12 cellular contexts compared by ENCODE assay signal in the genomic region with DNA sequence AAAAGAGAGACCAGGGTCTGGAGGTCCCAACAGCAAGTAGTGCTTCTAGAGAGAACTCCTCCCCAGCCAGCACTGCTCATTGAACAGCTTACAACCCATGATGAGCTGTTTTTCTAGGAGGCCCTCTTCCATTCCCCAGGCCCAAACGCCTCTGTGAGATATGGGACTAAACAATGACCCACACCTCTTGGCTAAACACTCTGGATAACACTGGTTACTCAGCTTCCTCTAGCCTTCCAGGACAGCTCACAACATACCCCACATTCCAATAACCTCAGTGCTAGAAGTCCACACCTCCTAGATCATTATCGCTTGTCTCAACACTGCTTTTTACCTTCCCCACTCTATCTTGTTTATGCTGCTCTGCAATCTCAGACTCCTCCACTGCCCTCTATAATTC. TPM values are rescaled to one million over a fixed set of nuclear protein-coding genes. Genes with fewer than 3 reads are reported as not detected.
DNase-seq lines count a peak whose midpoint lies in the region; FAIRE-seq and TF ChIP-seq lines count a peak whose summit lies in the region.
"Had no signal": no experiment of that assay in that cellular context is flagged by ENCODE, and none has a peak within 500 bp of the region (broad histone marks: within the 10 kb centered on the region; RNA-seq: fewer than 3 reads in every experiment).

No MANE protein-coding gene starts in this region.

- peaks cover 25% of the 10 kb centered on the region for H3K4me1 ChIP-seq in keratinocyte (ENCODE audit: control insufficient read depth, extremely low read depth, insufficient read depth, low read length)
- H3K4me1 ChIP-seq in neuronal stem cell (ENCODE audit: control insufficient read depth in 2 of 2, insufficient read depth in 1 of 2, low read depth in 1 of 2, low read length in 2 of 2), result peaks cover 4% of the 10 kb centered on the region in 2 donors

- no peak overlapping the region for H3K18ac ChIP-seq in neuronal stem cell (ENCODE audit: low read length)

- no peak overlapping the region for H2BK15ac ChIP-seq in neuronal stem cell (ENCODE audit: low read length)

- H4K20me1 ChIP-seq in keratinocyte (ENCODE audit: control insufficient read depth, extremely low read depth, insufficient read depth, low read length), result no peaks in the 10 kb centered on the region

- dilution Hi-C loops in keratinocyte (cut with MboI; ENCODE audit: extremely low pct_ligation_motif_present, low sequenced_read_pairs), result no loop called here

- CTCF ChIA-PET in AG04450 (lab: Charles Lee), result interaction anchor here (1.1 kb wide), 1 partner anchor 18 kb away, joined by 3 read pairs; no protein-coding TSS in a partner anchor

- H3K9me1 ChIP-seq in keratinocyte (ENCODE audit: control insufficient read depth, extremely low read depth, insufficient read depth, low read length), result no peaks in the 10 kb centered on the region

- no peak for FAIRE-seq in HTR-8/SVneo (lab: Jason Lieb, UNC)
- FAIRE-seq in keratinocyte (lab: Jason Lieb, UNC), result peak; percentile 97

- TF ChIP-seq CTCF in AG04450 (IDR thresholded peaks at IDR 0.05; ENCODE audit: low read depth, low read length) (no peak), astrocyte of the cerebellum (IDR thresholded peaks at IDR 0.05; ENCODE audit: low read depth, low read length, missing control alignments) (no peak), keratinocyte (optimal IDR thresholded peaks at IDR 0.05 in 1 of 3, IDR thresholded peaks at IDR 0.05 in 1 of 3, conservative IDR thresholded peaks at IDR 0.05 in 1 of 3; ENCODE audit: extremely low read depth in 1 of 3, insufficient read depth in 2 of 3, low read length in 3 of 3) (no peak), GM20000 (IDR thresholded peaks at IDR 0.05; ENCODE audit: extremely low read depth, missing control alignments) (no peak)

- H4K8ac ChIP-seq in neuronal stem cell (ENCODE audit: low read depth, low read length), result no peak overlapping the region

- no peak overlapping the region for H2BK5ac ChIP-seq in neuronal stem cell (ENCODE audit: low read length)

- H4K91ac ChIP-seq in neuronal stem cell (ENCODE audit: low read depth, low read length, poor library complexity), result no peak overlapping the region

- H3K27me3 ChIP-seq in AG04450 (ENCODE audit: control insufficient read depth, insufficient read depth, low read length) (no peaks in the 10 kb centered on the region), keratinocyte (ENCODE audit: control insufficient read depth, extremely low read depth, insufficient read depth, low read length) (no peaks in the 10 kb centered on the region), neuronal stem cell (ENCODE audit: control insufficient read depth in 3 of 3, insufficient read depth in 3 of 3, low read depth in 1 of 3, low read length in 3 of 3) (no peaks in the 10 kb centered on the region)
- H3K27me3 ChIP-seq: BE2C had no signal

- H3K4me2 ChIP-seq in keratinocyte (ENCODE audit: control insufficient read depth, extremely low read depth, insufficient read depth, low read depth, low read length) (peak overlapping the region; percentile 68), neuronal stem cell (ENCODE audit: insufficient read depth, low read length, poor library complexity, severe bottlenecking) (no peak overlapping the region)

- H3K14ac ChIP-seq in neuronal stem cell (ENCODE audit: low read length), result no peak overlapping the region

- H3K23ac ChIP-seq in neuronal stem cell (ENCODE audit: low read depth, low read length, poor library complexity), result no peak overlapping the region

- POLR2A ChIA-PET in AG04450 (lab: Yijun Ruan, JAX), result interaction anchor here (0.7 to 1.4 kb wide), 4 partner anchors 16 to 195 kb away, joined by 3 to 4 read pairs (median 4); no protein-coding TSS in a partner anchor

- no peaks in the 10 kb centered on the region for H3K79me1 ChIP-seq in neuronal stem cell (ENCODE audit: low read depth, low read length)

- in situ Hi-C loops in astrocyte of the cerebellum (cut with HindIII; ENCODE audit: low sequenced_read_pairs), result no loop called here

- no peak overlapping the region for H2AK5ac ChIP-seq in neuronal stem cell (ENCODE audit: low read depth, low read length)

- no peak overlapping the region for H2BK120ac ChIP-seq in neuronal stem cell (ENCODE audit: low read depth, low read length)

- no peaks in the 10 kb centered on the region; the same call in 1 of the 2 replicates for H3K9me3 ChIP-seq in AG04450 (ENCODE audit: control insufficient read depth, insufficient read depth, low read length)
- H3K9me3 ChIP-seq in keratinocyte (ENCODE audit: control insufficient read depth, low read depth, low read length), result no peaks in the 10 kb centered on the region
- H3K9me3 ChIP-seq in neuronal stem cell (replicated peaks in 1 of 2; ENCODE audit: control insufficient read depth in 2 of 2, insufficient read depth in 1 of 2, low read depth in 1 of 2, low read length in 2 of 2), result no peaks in the 10 kb centered on the region
- H3K9me3 ChIP-seq: BE2C, thoracic aorta had no signal

- H3K4ac ChIP-seq in neuronal stem cell (ENCODE audit: low read length), result no peak overlapping the region

- H3K9ac ChIP-seq in keratinocyte (ENCODE audit: control insufficient read depth, extremely low read depth, insufficient read depth, low read length), result peak overlapping the region; percentile 45
- H3K9ac ChIP-seq in neuronal stem cell (ENCODE audit: low read depth, low read length, poor library complexity), result no peak overlapping the region

- H2BK12ac ChIP-seq in neuronal stem cell (ENCODE audit: low read length), result no peak overlapping the region

- H3K36me3 ChIP-seq in keratinocyte (ENCODE audit: control insufficient read depth in 2 of 2, extremely low read depth in 1 of 2, insufficient read depth in 2 of 2, low read length in 2 of 2) (no peaks in the 10 kb centered on the region), neuronal stem cell (replicated peaks in 1 of 2; ENCODE audit: control insufficient read depth in 2 of 2, insufficient read depth in 2 of 2, low read length in 2 of 2) (no peaks in the 10 kb centered on the region)
- H3K36me3 ChIP-seq: BE2C, thoracic aorta had no signal

- H3K27ac ChIP-seq in AG04450 (ENCODE audit: low read depth, low read length), result peak overlapping the region; percentile 82
- peak overlapping the region; percentile 68 for H3K27ac ChIP-seq in keratinocyte (ENCODE audit: control insufficient read depth, insufficient read depth, low read length)
- H3K27ac ChIP-seq in neuronal stem cell (replicated peaks; ENCODE audit: low read length), result no peak overlapping the region
- H3K27ac ChIP-seq: thoracic aorta had no signal

- WGBS in neuronal stem cell (ENCODE audit: extremely low coverage in 2 of 2, insufficient read length in 2 of 2, insufficient replicate concordance in 1 of 2), 2 donors, result no CpG with 5 or more reads among the region's 2 CpGs

- DNase-seq in AG04450 (ENCODE audit: low read depth, low spot score), result no peak
- DNase-seq in HTR-8/SVneo (ENCODE audit: insufficient read length, low spot score), result peak; percentile 53
- peak; percentile 53 for DNase-seq in astrocyte of the cerebellum (ENCODE audit: low read depth)
- DNase-seq in keratinocyte (ENCODE audit: low read depth, low spot score), result peak; percentile 72
- DNase-seq in UCSD-AML1 (lab: John Stamatoyannopoulos, UW; ENCODE audit: unreplicated experiment), result no peak
- no peak for DNase-seq in neuronal stem cell (ENCODE audit: low spot score)
- no peak for DNase-seq in NCI-H774 (lab: John Stamatoyannopoulos, UW)
- DNase-seq in GM20000 (ENCODE audit: low spot score), result no peak
- DNase-seq: BE2C, midbrain, retina had no signal

- H3K79me2 ChIP-seq in keratinocyte (ENCODE audit: control insufficient read depth, insufficient read depth, low read length), result no peaks in the 10 kb centered on the region

- H2AFZ ChIP-seq in keratinocyte (ENCODE audit: control insufficient read depth, low read length) (no peak overlapping the region), neuronal stem cell (ENCODE audit: low read length) (no peak overlapping the region)

- H3K4me3 ChIP-seq in AG04450 (ENCODE audit: low read depth, low read length) (no peak overlapping the region), astrocyte of the cerebellum (ENCODE audit: low read depth, low read length) (no peak overlapping the region), keratinocyte (ENCODE audit: control insufficient read depth in 2 of 3, extremely low read depth in 1 of 3, insufficient read depth in 2 of 3, low read depth in 1 of 3, low read length in 3 of 3) (peak overlapping the region in 1 of 3 experiments; percentile 12), neuronal stem cell (ENCODE audit: low read length in 2 of 2) (no peak overlapping the region)
- H3K4me3 ChIP-seq: thoracic aorta had no signal

RNA-seq across cellular contexts. Expression of gene PGRMC2, which starts 35.4 kb away (rescaled TPM):
- polyA plus RNA-seq in AG04450 (2011; rRNA removed) (43.5 and 50.9 TPM in 2 replicates), keratinocyte (14.6 to 26.7 TPM (median 20.0 TPM) in 3 replicates)
- polyA minus RNA-seq in AG04450 (2011; rRNA and poly(A)+ RNA removed), result 8.3 and 14.9 TPM in 2 replicates
- polyA plus RNA-seq in keratinocyte (2011; ENCODE audit: low read depth), result 67.5 TPM
- 13.3 and 27.2 TPM in 2 replicates for polyA plus RNA-seq in keratinocyte (2011; cell fraction: cytosol; rRNA removed)
- 35.7 and 49.7 TPM in 2 replicates for polyA plus RNA-seq in keratinocyte (2011; cell fraction: nucleus; rRNA removed)
- 64.0 and 95.7 TPM in 2 replicates for polyA plus RNA-seq in keratinocyte (2012; ENCODE audit: low replicate concordance)
- polyA minus RNA-seq in keratinocyte, result 1.8 to 5.7 TPM (median 2.0 TPM) in 3 replicates
- polyA minus RNA-seq in keratinocyte (2011; cell fraction: cytosol; rRNA and poly(A)+ RNA removed), result 9.0 TPM
- polyA minus RNA-seq in keratinocyte (2011; cell fraction: nucleus; rRNA and poly(A)+ RNA removed), result 7.6 and 14.6 TPM in 2 replicates
- polyA plus RNA-seq in neuronal stem cell (2013, experiment 1 of 2), result 62.3 TPM
- 63.6 TPM for polyA plus RNA-seq in neuronal stem cell (2013, experiment 2 of 2)

Comparison
In these comparisons a context has a peak if more than half of its experiments do, and no peak if none do; other contexts are left out.
1. DNase-seq: peak in HTR-8/SVneo (single experiment), astrocyte of the cerebellum (single experiment) and keratinocyte (single experiment); none in AG04450 (single experiment), UCSD-AML1 (single experiment), neuronal stem cell (single experiment), NCI-H774 (single experiment) and GM20000 (single experiment).